In the genomic region with DNA sequence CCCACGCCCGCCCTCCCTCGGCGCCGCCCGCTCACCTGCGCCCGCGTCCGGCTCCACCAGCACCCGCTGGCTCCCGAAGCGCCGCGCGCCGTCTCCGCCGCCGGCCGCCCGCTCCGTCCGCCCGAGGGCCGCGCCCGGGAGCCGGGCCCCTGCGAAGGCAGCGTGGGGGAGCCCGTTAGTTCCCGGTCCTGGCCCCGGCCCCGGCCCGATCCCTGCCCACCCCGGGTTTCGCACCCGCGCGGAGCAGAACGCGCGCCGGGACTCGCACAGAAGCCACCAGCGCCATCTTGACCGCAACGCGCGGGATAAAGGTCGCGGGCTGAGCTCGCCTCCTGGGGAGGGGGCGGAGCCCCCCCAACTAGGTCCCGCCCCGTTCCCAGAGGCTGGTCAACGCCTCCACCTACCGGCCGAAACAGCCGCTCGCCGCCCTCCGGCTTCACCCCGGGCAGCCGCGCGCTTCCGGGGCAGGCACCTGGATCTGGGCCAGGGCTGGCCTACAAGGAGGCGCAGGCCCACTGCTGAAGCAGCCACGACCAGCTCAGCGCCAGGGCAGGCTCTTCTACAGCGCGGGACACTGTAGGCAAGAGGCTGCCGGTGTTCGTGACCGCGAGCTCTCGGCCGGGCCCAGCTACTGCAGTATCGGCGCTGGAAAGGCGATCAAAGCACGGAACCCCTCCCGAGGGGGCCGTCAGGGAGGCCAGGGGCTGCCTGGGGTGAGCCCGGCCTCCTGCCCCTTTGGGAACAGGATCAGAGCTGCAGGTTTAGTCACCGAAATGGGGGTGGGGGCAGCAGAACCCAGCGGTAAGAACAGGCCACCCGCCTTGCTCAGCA, we compare ENCODE assay signal across 1 cellular context.
TF ChIP-seq lines count a peak whose summit lies in the region.

A gene with protein sequence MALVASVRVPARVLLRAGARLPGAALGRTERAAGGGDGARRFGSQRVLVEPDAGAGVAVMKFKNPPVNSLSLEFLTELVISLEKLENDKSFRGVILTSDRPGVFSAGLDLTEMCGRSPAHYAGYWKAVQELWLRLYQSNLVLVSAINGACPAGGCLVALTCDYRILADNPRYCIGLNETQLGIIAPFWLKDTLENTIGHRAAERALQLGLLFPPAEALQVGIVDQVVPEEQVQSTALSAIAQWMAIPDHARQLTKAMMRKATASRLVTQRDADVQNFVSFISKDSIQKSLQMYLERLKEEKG (minus strand): TSS at position 307 of the 831 bp plus-strand sequence. CDS start 21 bp downstream, at position 286.

TF ChIP-seq in H1, 55 proteins besides CTCF, POLR2A, EP300 and RAD21:
- TF ChIP-seq TAF7 (optimal IDR thresholded peaks at IDR 0.05; ENCODE audit: borderline replicate concordance, low read depth, low read length), result peak; percentile 88
- TF ChIP-seq SP1 (IDR thresholded peaks at IDR 0.05; ENCODE audit: low read depth, low read length), result peak; percentile 77
- TF ChIP-seq SIN3A (conservative IDR thresholded peaks at IDR 0.05 in 1 of 2, IDR thresholded peaks at IDR 0.05 in 1 of 2; ENCODE audit: low read depth in 1 of 2, low read length in 2 of 2), result peak in 1 of 2 experiments; percentile 58; a peak in 1 of 4 replicates
- peak; percentile 95 for TF ChIP-seq YY1 (IDR thresholded peaks at IDR 0.05; ENCODE audit: low read depth, low read length)
- TF ChIP-seq POU5F1 (IDR thresholded peaks at IDR 0.05; ENCODE audit: low read depth, low read length), result 0 out of 2 replicates have a peak, but pooled peaks have one; percentile 17
- peak; percentile 70 for TF ChIP-seq BACH1 (IDR thresholded peaks at IDR 0.05; ENCODE audit: low read length)
- TF ChIP-seq SIRT6 (IDR thresholded peaks at IDR 0.05; ENCODE audit: low read length), result no peak
- TF ChIP-seq RXRA (IDR thresholded peaks at IDR 0.05; ENCODE audit: insufficient read depth, low read depth, low read length), result no peak
- TF ChIP-seq PHF8 (conservative IDR thresholded peaks at IDR 0.05; ENCODE audit: low read depth, low read length), result peak; percentile 87
- TF ChIP-seq CHD2 (IDR thresholded peaks at IDR 0.05; ENCODE audit: low read length), result peak; percentile 43; the same call in 1 of the 2 replicates
- TF ChIP-seq, protein P1, sequence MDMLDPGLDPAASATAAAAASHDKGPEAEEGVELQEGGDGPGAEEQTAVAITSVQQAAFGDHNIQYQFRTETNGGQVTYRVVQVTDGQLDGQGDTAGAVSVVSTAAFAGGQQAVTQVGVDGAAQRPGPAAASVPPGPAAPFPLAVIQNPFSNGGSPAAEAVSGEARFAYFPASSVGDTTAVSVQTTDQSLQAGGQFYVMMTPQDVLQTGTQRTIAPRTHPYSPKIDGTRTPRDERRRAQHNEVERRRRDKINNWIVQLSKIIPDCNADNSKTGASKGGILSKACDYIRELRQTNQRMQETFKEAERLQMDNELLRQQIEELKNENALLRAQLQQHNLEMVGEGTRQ (IDR thresholded peaks at IDR 0.05; ENCODE audit: low read length), result no peak
- TF ChIP-seq SRF (IDR thresholded peaks at IDR 0.05; ENCODE audit: low read depth, low read length), result 0 out of 2 replicates have a peak, but pooled peaks have one; percentile 3
- peak; percentile 90 for TF ChIP-seq TBP (IDR thresholded peaks at IDR 0.05; ENCODE audit: low read depth, low read length)
- TF ChIP-seq TAF1 (IDR thresholded peaks at IDR 0.05; ENCODE audit: low read depth, low read length), result peak; percentile 96
- peak; percentile 30; the same call in 1 of the 2 replicates for TF ChIP-seq CREB1 (IDR thresholded peaks at IDR 0.05)
- TF ChIP-seq, protein P2, sequence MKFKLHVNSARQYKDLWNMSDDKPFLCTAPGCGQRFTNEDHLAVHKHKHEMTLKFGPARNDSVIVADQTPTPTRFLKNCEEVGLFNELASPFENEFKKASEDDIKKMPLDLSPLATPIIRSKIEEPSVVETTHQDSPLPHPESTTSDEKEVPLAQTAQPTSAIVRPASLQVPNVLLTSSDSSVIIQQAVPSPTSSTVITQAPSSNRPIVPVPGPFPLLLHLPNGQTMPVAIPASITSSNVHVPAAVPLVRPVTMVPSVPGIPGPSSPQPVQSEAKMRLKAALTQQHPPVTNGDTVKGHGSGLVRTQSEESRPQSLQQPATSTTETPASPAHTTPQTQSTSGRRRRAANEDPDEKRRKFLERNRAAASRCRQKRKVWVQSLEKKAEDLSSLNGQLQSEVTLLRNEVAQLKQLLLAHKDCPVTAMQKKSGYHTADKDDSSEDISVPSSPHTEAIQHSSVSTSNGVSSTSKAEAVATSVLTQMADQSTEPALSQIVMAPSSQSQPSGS (IDR thresholded peaks at IDR 0.05; ENCODE audit: low read length), result no peak
- 0 out of 4 replicates have a peak, but pooled peaks of 1 of the 2 experiments have one; percentile 53 for TF ChIP-seq HDAC2 (IDR thresholded peaks at IDR 0.05; ENCODE audit: borderline replicate concordance in 1 of 2, low read depth in 2 of 2, low read length in 2 of 2)
- TF ChIP-seq EGR1 (IDR thresholded peaks at IDR 0.05; ENCODE audit: borderline replicate concordance, low read depth, low read length), result peak; percentile 58; the same call in 1 of the 2 replicates
- TF ChIP-seq CBX5 (IDR thresholded peaks at IDR 0.05; ENCODE audit: low read depth, low read length), result no peak
- peak; percentile 69; the same call in 1 of the 2 replicates for TF ChIP-seq SP4 (IDR thresholded peaks at IDR 0.05; ENCODE audit: low read length)
- peak; percentile 91 for TF ChIP-seq POLR2AphosphoS5 (IDR thresholded peaks at IDR 0.05; ENCODE audit: low read depth, low read length)
- peak; percentile 65; the same call in 1 of the 2 replicates for TF ChIP-seq GABPA (IDR thresholded peaks at IDR 0.05; ENCODE audit: borderline replicate concordance, insufficient read depth, low read length)
- TF ChIP-seq TCF12 (IDR thresholded peaks at IDR 0.05; ENCODE audit: low read depth, low read length), result 0 out of 2 replicates have a peak, but pooled peaks have one; percentile 70
- TF ChIP-seq, protein P3, sequence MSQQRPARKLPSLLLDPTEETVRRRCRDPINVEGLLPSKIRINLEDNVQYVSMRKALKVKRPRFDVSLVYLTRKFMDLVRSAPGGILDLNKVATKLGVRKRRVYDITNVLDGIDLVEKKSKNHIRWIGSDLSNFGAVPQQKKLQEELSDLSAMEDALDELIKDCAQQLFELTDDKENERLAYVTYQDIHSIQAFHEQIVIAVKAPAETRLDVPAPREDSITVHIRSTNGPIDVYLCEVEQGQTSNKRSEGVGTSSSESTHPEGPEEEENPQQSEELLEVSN (IDR thresholded peaks at IDR 0.05), result peak; percentile 25; the same call in 1 of the 2 replicates
- peak; percentile 39 for TF ChIP-seq KDM4A (IDR thresholded peaks at IDR 0.05; ENCODE audit: low read depth, low read length, severe bottlenecking)
- TF ChIP-seq SUZ12 (IDR thresholded peaks at IDR 0.05; ENCODE audit: low read length), result no peak
- TF ChIP-seq GTF2F1 (IDR thresholded peaks at IDR 0.05; ENCODE audit: borderline replicate concordance, low read depth, low read length), result peak; percentile 80; the same call in 1 of the 2 replicates
